Comparison of ENCODE assay signal across 1 cellular context in the genomic region with DNA sequence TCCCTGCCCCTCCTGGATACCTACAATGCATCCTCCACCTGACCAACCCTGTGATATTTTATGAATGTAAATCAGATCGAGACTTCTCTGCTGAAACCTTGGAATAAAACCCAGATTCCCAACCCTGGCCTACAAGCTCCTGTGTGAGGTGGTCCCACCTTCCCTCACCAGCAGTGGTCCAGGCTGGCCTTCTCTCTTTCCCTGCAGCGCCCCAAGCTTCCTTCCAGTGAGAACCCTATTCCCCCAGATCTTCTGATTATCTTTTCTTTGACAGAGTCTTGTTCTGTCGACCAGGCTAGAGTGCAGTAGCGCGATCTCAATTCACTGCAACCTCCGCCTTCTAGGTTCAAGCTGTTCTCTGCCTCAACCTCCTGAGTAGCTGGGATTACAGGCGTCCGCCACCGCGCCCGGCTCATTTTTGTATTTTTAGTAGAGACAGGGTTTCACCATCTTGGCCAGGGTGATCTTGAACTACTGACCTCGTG.
TF ChIP-seq lines count a peak whose summit lies in the region.

No MANE protein-coding gene starts in this region.

TF ChIP-seq in H1, 55 proteins besides CTCF, POLR2A, EP300 and RAD21:
- TF ChIP-seq USF2 (IDR thresholded peaks at IDR 0.05; ENCODE audit: low read length), result no peak
